ENCODE assay signal across 21 cellular contexts in genomic region chr7:125396466-125397151, GRCh38.
"Had no signal": no experiment of that assay in that cellular context is flagged by ENCODE, and none has a peak within 500 bp of the region (broad histone marks: within the 10 kb centered on the region; RNA-seq: fewer than 3 reads in every experiment).

No MANE protein-coding gene starts in this region.

- H3K27ac Mint-ChIP-seq: activated T-cell treated with anti-CD3 and anti-CD28 coated beads, Interleukin-2, amount 50 U/mL, for 72 hours; T-helper 2 cell treated with Interferon-gamma antibody and Interleukin-4, amounts not matched to agents 5 μg/mL and 100 μg/mL, for 36 hours had no signal

- H3K4me1 ChIP-seq: gastrocnemius medialis, left ventricle myocardium inferior, thyroid gland had no signal

- DNase-seq: activated CD4-positive, alpha-beta T cell treated with anti-CD3 and anti-CD28 coated beads for 1 hour; activated CD4-positive, alpha-beta T cell treated with anti-CD3 and anti-CD28 coated beads, Interleukin-2, amount 50 U/mL, for 4 hours; activated effector memory CD4-positive, alpha-beta T cell treated with anti-CD3 and anti-CD28 coated beads, Interleukin-2, amount 50 U/mL, for 16 hours; activated naive CD4-positive, alpha-beta T cell treated with anti-CD3 and anti-CD28 coated beads, Interleukin-2, amount 50 U/mL, for 16 hours; activated T-cell treated with anti-CD3 and anti-CD28 coated beads, Interleukin-2, amount 50 U/mL, for 72 hours; aorta; brain microvascular endothelial cell; gastrocnemius medialis; head of caudate nucleus; kidney; left ventricle myocardium inferior; mammary epithelial cell; stimulated activated CD4-positive, alpha-beta T cell treated with anti-CD3 and anti-CD28 coated beads, Interleukin-1b, Interleukin-23, amount 100 ng/mL, for 48 hours; stimulated activated naive CD4-positive, alpha-beta T cell treated with Interleukin-2 at 50 U/mL for 16 hours; thyroid gland had no signal

- H3K4me3 ChIP-seq: coronary artery, gastrocnemius medialis, left ventricle myocardium inferior, thyroid gland had no signal

- H3K4me3 Mint-ChIP-seq: activated T-cell treated with anti-CD3 and anti-CD28 coated beads, Interleukin-2, amount 50 U/mL, for 72 hours; central memory CD8-positive, alpha-beta T cell; neural crest cell; T-helper 2 cell treated with Interferon-gamma antibody and Interleukin-4, amounts not matched to agents 5 μg/mL and 100 μg/mL, for 36 hours had no signal

- H3K27ac ChIP-seq: brain microvascular endothelial cell, coronary artery, gastrocnemius medialis, left ventricle myocardium inferior, thyroid gland, VCaP had no signal

- H3K36me3 ChIP-seq: brain microvascular endothelial cell, gastrocnemius medialis, left ventricle myocardium inferior, thyroid gland had no signal

- H3K27me3 ChIP-seq: brain microvascular endothelial cell, gastrocnemius medialis, thyroid gland had no signal

- H3K27me3 Mint-ChIP-seq: central memory CD8-positive, alpha-beta T cell had no signal

- ATAC-seq: activated T-cell treated with anti-CD3 and anti-CD28 coated beads, Interleukin-2, amount 50 U/mL, for 72 hours; esophagus mucosa; gastrocnemius medialis had no signal

- H3K4me1 Mint-ChIP-seq: central memory CD8-positive, alpha-beta T cell had no signal

- H3K9me3 ChIP-seq: gastrocnemius medialis, left ventricle myocardium inferior, thyroid gland had no signal
